In the genomic region with DNA sequence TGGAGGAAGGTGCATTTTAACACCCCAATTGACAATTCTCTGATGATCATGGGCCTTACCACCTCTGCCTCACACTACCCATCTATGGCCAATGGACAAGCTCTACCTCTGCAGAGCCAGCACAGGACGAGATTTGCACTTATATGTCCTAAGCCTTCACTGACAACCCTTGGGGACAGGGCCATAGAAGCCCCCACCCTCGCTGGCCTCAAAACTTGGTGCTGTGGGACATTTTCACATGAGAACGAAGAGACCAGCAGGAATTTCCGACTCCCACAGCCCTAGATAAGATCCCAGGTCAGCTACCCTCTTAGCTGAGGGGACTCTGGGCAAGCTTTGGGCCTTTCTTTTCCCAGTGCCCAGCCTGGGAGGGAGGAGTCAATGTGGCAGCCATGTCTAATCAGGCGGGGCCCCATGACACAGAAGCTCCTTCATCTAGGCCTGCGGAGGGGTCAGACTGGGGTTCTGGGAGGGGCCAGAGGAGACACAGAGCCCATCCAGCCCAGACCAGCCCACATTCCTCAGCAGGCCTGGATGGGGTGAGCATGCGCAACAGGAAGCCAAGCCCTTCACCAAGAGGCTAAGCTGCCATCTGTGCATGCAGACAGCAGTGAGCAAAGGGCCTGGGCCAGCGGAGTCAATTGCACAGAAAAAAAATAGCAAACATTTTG, we compare ENCODE assay signal across 11 cellular contexts. TPM values are rescaled to one million over a fixed set of nuclear protein-coding genes. Genes with fewer than 3 reads are reported as not detected.
DNase-seq lines count a peak whose midpoint lies in the region; ATAC-seq and TF ChIP-seq lines count a peak whose summit lies in the region.
"Had no signal": no experiment of that assay in that cellular context is flagged by ENCODE, and none has a peak within 500 bp of the region (broad histone marks: within the 10 kb centered on the region; RNA-seq: fewer than 3 reads in every experiment).

No MANE protein-coding gene starts in this region.

- no peaks in the 10 kb centered on the region; the same call in 2 of the 3 replicates for H3K36me3 Mint-ChIP-seq in GM23338 (ENCODE audit: low read depth)
- H3K36me3 Mint-ChIP-seq: activated naive CD8-positive, alpha-beta T cell; CD8-positive, alpha-beta T cell had no signal

- H2BK120ac ChIP-seq in trophoblast cell (ENCODE audit: insufficient read depth, low read length, poor library complexity) = no peak overlapping the region

- H3K9ac ChIP-seq in trophoblast cell (ENCODE audit: low read length) = no peak overlapping the region

- no peaks in the 10 kb centered on the region for H3K9me3 Mint-ChIP-seq in GM23338
- H3K9me3 Mint-ChIP-seq: CD8-positive, alpha-beta T cell had no signal

- H3K4me3 Mint-ChIP-seq in GM23338 = no peak overlapping the region
- H3K4me3 Mint-ChIP-seq: activated naive CD8-positive, alpha-beta T cell; CD8-positive, alpha-beta T cell had no signal

- H3K79me1 ChIP-seq in trophoblast cell (ENCODE audit: low read length) = no peaks in the 10 kb centered on the region

- no peak overlapping the region for H4K12ac ChIP-seq in trophoblast cell (ENCODE audit: low read depth, low read length)

- peak; percentile 53 for ATAC-seq in GM23338
- no peak for ATAC-seq in HG02759 (IDR thresholded peaks at IDR 0.05; ENCODE audit: unreplicated experiment)
- ATAC-seq in HG03571 (IDR thresholded peaks at IDR 0.05; ENCODE audit: unreplicated experiment) = no peak
- ATAC-seq: CD8-positive, alpha-beta T cell had no signal

- H3K36me3 ChIP-seq in GM23338 (ENCODE audit: insufficient read depth) = no peaks in the 10 kb centered on the region
- no peaks in the 10 kb centered on the region for H3K36me3 ChIP-seq in hepatocyte (replicated peaks; ENCODE audit: insufficient read depth, low read depth)
- H3K36me3 ChIP-seq in trophoblast cell (ENCODE audit: control insufficient read depth in 1 of 2, insufficient read depth in 2 of 2, low read length in 2 of 2) = no peaks in the 10 kb centered on the region

- H3K79me2 ChIP-seq in GM23338 (replicated peaks; ENCODE audit: insufficient read depth) (no peaks in the 10 kb centered on the region), hepatocyte (no peaks in the 10 kb centered on the region), trophoblast cell (ENCODE audit: control insufficient read depth, insufficient read depth, low read length, poor library complexity) (no peaks in the 10 kb centered on the region)

- no peak for TF ChIP-seq CTCF in GM23338 (conservative IDR thresholded peaks at IDR 0.05; ENCODE audit: low read depth in 2 of 2)
- no peak for TF ChIP-seq CTCF in hepatocyte (IDR thresholded peaks at IDR 0.05; ENCODE audit: poor library complexity)

- no peaks in the 10 kb centered on the region for H3K9me3 ChIP-seq in hepatocyte (ENCODE audit: low read depth)
- H3K9me3 ChIP-seq in trophoblast cell (ENCODE audit: insufficient read depth, low read depth, low read length) = no peaks in the 10 kb centered on the region

- H3K4me1 ChIP-seq in GM23338 (ENCODE audit: insufficient read depth) = peaks cover 44% of the 10 kb centered on the region
- no peaks in the 10 kb centered on the region for H3K4me1 ChIP-seq in hepatocyte (ENCODE audit: insufficient read depth)
- peaks cover 8% of the 10 kb centered on the region in 2 experiments for H3K4me1 ChIP-seq in trophoblast cell (ENCODE audit: control insufficient read depth in 1 of 2, insufficient read depth in 2 of 2, low read length in 2 of 2)

- H3K27me3 ChIP-seq in GM23338 (ENCODE audit: insufficient read depth) (no peaks in the 10 kb centered on the region), hepatocyte (no peaks in the 10 kb centered on the region), trophoblast cell (ENCODE audit: insufficient read depth, low read length) (no peaks in the 10 kb centered on the region)

- peaks cover 12% of the 10 kb centered on the region for H3K27me3 Mint-ChIP-seq in GM23338 (ENCODE audit: insufficient read depth, low read depth, poor library complexity)

- H4K20me1 ChIP-seq in GM23338 (replicated peaks; ENCODE audit: insufficient read depth) (no peaks in the 10 kb centered on the region), hepatocyte (ENCODE audit: insufficient read depth, poor library complexity, severe bottlenecking) (no peaks in the 10 kb centered on the region)

- no peak overlapping the region for H3K14ac ChIP-seq in trophoblast cell (ENCODE audit: low read length)

- H3K4me3 ChIP-seq in GM23338 (no peak overlapping the region), hepatocyte (no peak overlapping the region), trophoblast cell (ENCODE audit: low read depth, low read length) (no peak overlapping the region)

- H2AFZ ChIP-seq in GM23338 (no peak overlapping the region), hepatocyte (no peak overlapping the region), trophoblast cell (ENCODE audit: insufficient read depth, low read length, poor library complexity) (no peak overlapping the region)

- H3K18ac ChIP-seq in trophoblast cell (ENCODE audit: low read length) = no peak overlapping the region

- H2BK5ac ChIP-seq in trophoblast cell (ENCODE audit: low read depth, low read length, poor library complexity) = no peak overlapping the region

- DNase-seq in GM23338 (ENCODE audit: low spot score) (peak; percentile 82), amniotic epithelial cell (ENCODE audit: low read depth) (peak; percentile 68), hepatocyte (ENCODE audit: low spot score) (peak; percentile 67), trophoblast cell (no peak), hepatic stellate cell (ENCODE audit: low spot score) (no peak), COR-L47 (lab: John Stamatoyannopoulos, UW) (no peak)
- DNase-seq: NCI-H526 had no signal

- peak overlapping the region; percentile 54 for H4K91ac ChIP-seq in trophoblast cell (ENCODE audit: low read depth, low read length)

- H4K8ac ChIP-seq in trophoblast cell (ENCODE audit: low read depth, low read length) = peak overlapping the region; percentile 10

- H3K4me2 ChIP-seq in GM23338 (no peak overlapping the region), hepatocyte (no peak overlapping the region), trophoblast cell (ENCODE audit: low read length) (no peak overlapping the region)

- H3K4ac ChIP-seq in trophoblast cell (ENCODE audit: low read depth, low read length) = no peak overlapping the region

- H3K27ac ChIP-seq in GM23338 (ENCODE audit: low read depth) = 0 out of 2 replicates have a peak overlapping the region, but pooled peaks have one; percentile 69
- H3K27ac ChIP-seq in hepatocyte = peak overlapping the region; percentile 27
- no peak overlapping the region for H3K27ac ChIP-seq in trophoblast cell (ENCODE audit: low read depth, low read length)

- H3K27ac Mint-ChIP-seq in GM23338 = peak overlapping the region; percentile 48; the same call in 1 of the 2 replicates
- H3K27ac Mint-ChIP-seq: activated naive CD8-positive, alpha-beta T cell; CD8-positive, alpha-beta T cell had no signal

- no peaks in the 10 kb centered on the region for H3F3A ChIP-seq in GM23338 (replicated peaks; ENCODE audit: low read depth)

- no peak overlapping the region for H2AK5ac ChIP-seq in trophoblast cell (ENCODE audit: low read length)

- H3K9me2 ChIP-seq in GM23338 (ENCODE audit: insufficient read depth) (no peaks in the 10 kb centered on the region), hepatocyte (replicated peaks; ENCODE audit: insufficient read depth) (no peaks in the 10 kb centered on the region)

- H3K4me1 Mint-ChIP-seq in GM23338 = peaks cover 45% of the 10 kb centered on the region

- WGBS in hepatocyte (ENCODE audit: low lambda C conversion rate, missing lambda C conversion rate) = 47% methylated on average over 8 of the region's 8 CpGs
- no CpG with 5 or more reads among the region's 8 CpGs for WGBS in trophoblast cell (ENCODE audit: extremely low coverage, insufficient coverage, insufficient read length)

- no peak overlapping the region for H3K23ac ChIP-seq in trophoblast cell (ENCODE audit: low read length)

- no peak overlapping the region for H2BK12ac ChIP-seq in trophoblast cell (ENCODE audit: low read length)

TF ChIP-seq in GM23338, 12 proteins besides CTCF, POLR2A, EP300 and RAD21 (continues in another document):
- TF ChIP-seq POLR2AphosphoS5 (IDR thresholded peaks at IDR 0.05; ENCODE audit: low read depth) = no peak
- TF ChIP-seq, protein P1, sequence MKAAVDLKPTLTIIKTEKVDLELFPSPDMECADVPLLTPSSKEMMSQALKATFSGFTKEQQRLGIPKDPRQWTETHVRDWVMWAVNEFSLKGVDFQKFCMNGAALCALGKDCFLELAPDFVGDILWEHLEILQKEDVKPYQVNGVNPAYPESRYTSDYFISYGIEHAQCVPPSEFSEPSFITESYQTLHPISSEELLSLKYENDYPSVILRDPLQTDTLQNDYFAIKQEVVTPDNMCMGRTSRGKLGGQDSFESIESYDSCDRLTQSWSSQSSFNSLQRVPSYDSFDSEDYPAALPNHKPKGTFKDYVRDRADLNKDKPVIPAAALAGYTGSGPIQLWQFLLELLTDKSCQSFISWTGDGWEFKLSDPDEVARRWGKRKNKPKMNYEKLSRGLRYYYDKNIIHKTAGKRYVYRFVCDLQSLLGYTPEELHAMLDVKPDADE (IDR thresholded peaks at IDR 0.05) = no peak
- TF ChIP-seq STAT1 (IDR thresholded peaks at IDR 0.05; ENCODE audit: unreplicated experiment) = no peak
- no peak for TF ChIP-seq JUNB (IDR thresholded peaks at IDR 0.05; ENCODE audit: unreplicated experiment)
- no peak for TF ChIP-seq ZNF114 (CRISPR knock-in tag; IDR thresholded peaks at IDR 0.05)

RNA-seq across cellular contexts. Expression of a gene that starts 12.1 kb away (rescaled TPM):
- 30.9 and 31.3 TPM in 2 replicates for total RNA-seq in GM23338 (2014; rRNA removed; shearing (Covaris generic))
- polyA plus RNA-seq in GM23338 (2016; fragmentation: Nextera tagmentation; extraction: Ambion mirVana) (20.7 and 25.2 TPM in 2 replicates), hepatocyte (57.0 and 71.0 TPM in 2 replicates)
- 49.1 and 56.8 TPM in 2 replicates for total RNA-seq in hepatocyte
- polyA plus RNA-seq in trophoblast cell (2013) = 36.2 and 41.6 TPM in 2 replicates

Comparison
In these comparisons a context has a peak if more than half of its experiments do, and no peak if none do; other contexts are left out.
1. DNase-seq: peak in GM23338 (single experiment), amniotic epithelial cell (single experiment) and hepatocyte (single experiment); none in trophoblast cell (0 of 2), hepatic stellate cell (single experiment) and COR-L47 (single experiment).